In the genomic region with DNA sequence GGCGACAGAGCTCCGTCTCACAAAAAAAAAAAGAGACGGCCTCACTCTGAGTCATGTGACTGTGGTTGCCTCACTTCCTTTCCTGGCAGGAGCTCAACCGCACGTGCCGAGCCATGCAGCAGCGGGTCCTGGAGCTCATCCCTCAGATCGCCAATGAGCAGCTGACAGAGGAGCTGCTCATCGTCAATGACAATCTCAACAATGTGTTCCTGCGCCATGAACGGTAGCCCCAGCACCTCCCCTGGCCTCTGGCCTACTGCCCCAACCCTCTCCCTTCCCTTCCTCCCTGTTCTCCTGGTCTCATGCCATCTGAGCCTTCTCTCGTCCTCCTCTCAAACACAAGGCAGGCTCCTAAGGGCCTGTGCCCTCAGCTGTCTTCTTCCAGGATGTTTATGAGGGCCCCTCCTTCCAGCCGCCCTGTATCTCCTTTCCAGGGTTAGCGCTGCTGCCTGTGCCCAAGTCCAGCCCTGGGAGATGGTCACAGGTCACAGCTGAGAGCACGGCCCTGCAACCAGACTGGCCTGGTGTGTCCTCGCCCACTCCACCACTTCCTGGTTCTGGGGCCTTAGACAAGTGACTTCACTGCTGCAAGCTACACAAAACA, we compare ENCODE assay signal across 8 cellular contexts. TPM values are rescaled to one million over a fixed set of nuclear protein-coding genes. Genes with fewer than 3 reads are reported as not detected.
DNase-seq lines count a peak whose midpoint lies in the region; ATAC-seq and TF ChIP-seq lines count a peak whose summit lies in the region.

No MANE protein-coding gene starts in this region.

- ATAC-seq in T-cell (replicated peaks in 1 of 4) (peak; percentile 63 to 82 (median 80)), left lung (peak; percentile 58), GM19324 (IDR thresholded peaks at IDR 0.05; ENCODE audit: low FRiP score, unreplicated experiment) (no peak)

- peak overlapping the region; percentile 88 to 95 for H3K27ac Mint-ChIP-seq in T-cell

- peak; percentile 93 for DNase-seq in ELR (ENCODE audit: low read depth)
- peak in 33 of 34 experiments; percentile 16 to 68 (median 37) for DNase-seq in T-cell
- DNase-seq in left lung: peak; percentile 87 to 92
- peak; percentile 17 for DNase-seq in stimulated activated CD8-positive, alpha-beta memory T cell treated with anti-CD3 and anti-CD28 coated beads, Interleukin-12 subunit alpha, Interleukin-12 subunit beta, amount 100 ng/mL, for 24 hours (ENCODE audit: extremely low read depth)
- DNase-seq in NCI-H2171 treated with DMSO at 0.1 percent for 48 hours (lab: John Stamatoyannopoulos, UW): no peak
- DNase-seq in cortex of kidney (lab: John Stamatoyannopoulos, UW): no peak

- POLR2A ChIA-PET in T-cell (lab: Charles Lee): interaction anchor here (0.5 to 1.6 kb wide), 7 partner anchors 12 to 1199 kb away, joined by 3 to 8 read pairs (median 4); a partner anchor contains a TSS

- CTCF ChIA-PET in T-cell (lab: Charles Lee): interaction anchor here in 1 of 2 donors (0.6 to 0.9 kb wide), 5 partner anchors 40 to 1100 kb away, joined by 3 to 11 read pairs (median 4); no protein-coding TSS in a partner anchor

- H3K27ac ChIP-seq in adipose tissue (ENCODE audit: low read depth, low read length) (peak overlapping the region; percentile 10), left lung (peak overlapping the region; percentile 61 to 93)

- no peaks in the 10 kb centered on the region for H3K27me3 Mint-ChIP-seq in T-cell

- no peaks in the 10 kb centered on the region for H3K27me3 ChIP-seq in left lung

- H3K4me1 Mint-ChIP-seq in T-cell: peaks cover 23 to 49% (median 38%) of the 10 kb centered on the region in 3 donors

- H3K9me3 ChIP-seq in left lung: no peaks in the 10 kb centered on the region

- peaks cover 2 to 60% of the 10 kb centered on the region in 2 donors for H3K4me1 ChIP-seq in left lung

- TF ChIP-seq CTCF in left lung (IDR thresholded peaks at IDR 0.05): no peak

- peaks cover 0 to 90% of the 10 kb centered on the region in 2 donors for H3K36me3 ChIP-seq in left lung

- peaks cover 47% of the 10 kb centered on the region for H3K36me3 Mint-ChIP-seq in T-cell

- no peaks in the 10 kb centered on the region for H3K9me3 Mint-ChIP-seq in T-cell

- H3K4me3 ChIP-seq in left lung: peak overlapping the region in 1 of 2 donors; percentile 18

- 20 to 74% (median 20%) methylated on average over 16 of the region's 16 CpGs for WGBS in adipose tissue, 3 donors

- peak overlapping the region; percentile 35 to 68 (median 49) for H3K4me3 Mint-ChIP-seq in T-cell

- intact Hi-C loops in left lung (cut with DNase I): no loop called here

RNA-seq across cellular contexts. Expression of a gene that starts 30.7 kb away (rescaled TPM):
- total RNA-seq in T-cell: 100 to 1,000 TPM in 2 of 5 donors, 10 to 100 TPM in 3; 55.9 to 152 (median 68.3) TPM
- 10 to 100 TPM; 22.7 to 66.6 (median 40.2) TPM for polyA plus RNA-seq in adipose tissue
- 10 to 100 TPM; 68.0 to 81.3 TPM for total RNA-seq in left lung

RNA-seq across cellular contexts. Expression of a gene that starts 50.5 kb away (rescaled TPM):
- total RNA-seq in T-cell (1 to 10 TPM in 3 of 5 donors, under 1 TPM in 2; 0.40 to 2.4 (median 1.0) TPM), left lung (100 to 1,000 TPM in 1 of 2 donors, 10 to 100 TPM in 1; 43.4 to 355 TPM)
- 100 to 1,000 TPM in 1 of 3 donors, 10 to 100 TPM in 1, 1 to 10 TPM in 1; 9.0 to 358 (median 86.9) TPM for polyA plus RNA-seq in adipose tissue

Comparison
In these comparisons a context has a peak if more than half of its experiments do, and no peak if none do; other contexts are left out.
1. DNase-seq: peak in ELR (single experiment), T-cell (33 of 34), left lung (2 of 2) and stimulated activated CD8-positive, alpha-beta memory T cell treated with anti-CD3 and anti-CD28 coated beads, Interleukin-12 subunit alpha, Interleukin-12 subunit beta, amount 100 ng/mL, for 24 hours (single experiment); none in NCI-H2171 treated with DMSO at 0.1 percent for 48 hours (single experiment) and cortex of kidney (single experiment).
2. RNA of a gene that starts 50.5 kb away (total RNA-seq): 43.4 to 355 TPM in left lung; 0.40 to 2.4 TPM in T-cell; every median in the first group is over 10 times any median in the second.